ENCODE assay signal across 16 cellular contexts in the genomic region with DNA sequence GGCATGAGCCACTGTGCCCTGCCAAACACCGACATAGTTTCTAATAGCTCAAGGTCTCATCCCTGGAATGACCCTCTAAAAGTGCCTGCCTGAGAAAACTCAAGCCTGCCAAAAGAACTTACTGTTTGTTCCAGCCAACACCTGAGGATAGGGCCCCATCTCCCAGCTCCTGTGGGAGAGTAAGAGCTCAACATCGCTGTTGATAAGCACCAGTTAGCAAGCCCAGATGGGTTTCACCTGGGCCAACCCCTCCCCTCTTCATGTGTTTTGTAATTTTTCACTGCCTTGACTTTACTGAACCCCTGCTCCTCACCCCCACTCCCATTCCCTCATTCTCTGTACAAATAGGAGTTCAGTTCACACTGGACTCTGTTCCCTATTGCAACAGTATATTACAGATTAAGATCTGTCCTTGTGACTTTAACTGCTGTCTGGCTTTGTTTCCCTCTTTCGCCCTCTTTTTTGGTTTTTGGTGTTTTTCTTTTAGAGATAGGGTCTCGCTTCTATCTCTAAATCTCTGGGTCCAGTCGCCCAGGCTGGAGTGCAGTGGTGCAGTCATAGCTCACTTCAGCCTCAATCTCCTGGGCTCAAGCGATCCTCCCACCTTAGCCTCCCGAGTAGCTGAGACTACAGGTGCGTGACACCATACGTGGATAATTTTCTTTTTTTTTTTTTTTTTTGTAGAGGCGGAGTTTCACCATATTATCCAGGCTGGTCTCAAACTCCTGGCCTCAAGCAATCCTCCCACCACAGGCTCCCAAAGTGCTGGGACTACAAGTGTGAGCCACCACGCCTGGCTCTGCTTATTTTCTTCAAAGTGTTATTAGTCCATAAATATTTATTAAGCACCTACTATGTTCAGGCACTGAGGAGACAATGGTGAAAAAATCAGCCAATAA. TPM values are rescaled to one million over a fixed set of nuclear protein-coding genes. Genes with fewer than 3 reads are reported as not detected.
DNase-seq lines count a peak whose midpoint lies in the region; ATAC-seq, FAIRE-seq and TF ChIP-seq lines count a peak whose summit lies in the region.
"Had no signal": no experiment of that assay in that cellular context is flagged by ENCODE, and none has a peak within 500 bp of the region (broad histone marks: within the 10 kb centered on the region; RNA-seq: fewer than 3 reads in every experiment).

No MANE protein-coding gene starts in this region.

- no peaks in the 10 kb centered on the region for H3K9me1 ChIP-seq in K562 (ENCODE audit: control insufficient read depth, insufficient read depth, low read length)

- H3K9me3 ChIP-seq in Karpas-422 (ENCODE audit: low read length) (no peaks in the 10 kb centered on the region), K562 (replicated peaks; ENCODE audit: control insufficient read depth, insufficient read depth, low read depth, low read length) (no peaks in the 10 kb centered on the region), right lobe of liver (no peaks in the 10 kb centered on the region), testis (no peaks in the 10 kb centered on the region)
- H3K9me3 ChIP-seq: SJSA1 had no signal

- no peaks in the 10 kb centered on the region for H4K20me1 ChIP-seq in Karpas-422 (ENCODE audit: insufficient read depth, low read depth, low read length)
- no peaks in the 10 kb centered on the region for H4K20me1 ChIP-seq in K562 (replicated peaks; ENCODE audit: control insufficient read depth, insufficient read depth, low read length)

- H3K79me2 ChIP-seq in Karpas-422 (ENCODE audit: low read length), result no peaks in the 10 kb centered on the region
- no peaks in the 10 kb centered on the region for H3K79me2 ChIP-seq in K562 (ENCODE audit: control insufficient read depth, insufficient read depth, low read length)

- CTCF ChIA-PET in K562 (lab: Yijun Ruan, JAX; ENCODE audit: low intra/inter-chr PET ratio), result no interaction called here

- H3K4me2 ChIP-seq in Karpas-422 (ENCODE audit: low read depth, low read length, poor library complexity, severe bottlenecking) (no peak overlapping the region), K562 (ENCODE audit: insufficient read depth, low read length) (no peak overlapping the region)

- no peak for TF ChIP-seq RAD21 in K562 (CRISPR knock-in tag; conservative IDR thresholded peaks at IDR 0.05 in 1 of 2, IDR thresholded peaks at IDR 0.05 in 1 of 2)

- H3K27me3 ChIP-seq in Karpas-422 (ENCODE audit: low read length) (no peaks in the 10 kb centered on the region), K562 (ENCODE audit: control insufficient read depth in 2 of 2, insufficient read depth in 2 of 2, low read length in 2 of 2) (no peaks in the 10 kb centered on the region), right lobe of liver (no peaks in the 10 kb centered on the region), testis (no peaks in the 10 kb centered on the region)
- H3K27me3 ChIP-seq: SJSA1 had no signal

- intact Hi-C loops in K562 (cut with micrococcal nuclease) (loop anchor here (10.0 kb wide), 1 partner anchor 252 kb away; no protein-coding TSS in a partner anchor), right lobe of liver (cut with DNase I) (no loop called here), testis (cut with DNase I; ENCODE audit: low total_unique reads) (no loop called here), left ventricle myocardium superior (cut with micrococcal nuclease) (no loop called here)

- FAIRE-seq in K562 (lab: Jason Lieb, UNC), result no peak
- FAIRE-seq: H1 had no signal

- ATAC-seq in K562 (no peak), right lobe of liver (peak; percentile 70 to 82 (median 76)), left ventricle myocardium superior (no peak), GM21360 (IDR thresholded peaks at IDR 0.05; ENCODE audit: unreplicated experiment) (no peak)

- TF ChIP-seq POLR2A in K562 (conservative IDR thresholded peaks at IDR 0.05) (no peak), right lobe of liver (IDR thresholded peaks at IDR 0.05) (peak; percentile 77), testis (IDR thresholded peaks at IDR 0.05) (no peak)

- POLR2A ChIA-PET in K562 (lab: Yijun Ruan, JAX), result no interaction called here

- TF ChIP-seq EP300 in K562 (IDR thresholded peaks at IDR 0.05; ENCODE audit: low read length), result no peak

- H3K36me3 ChIP-seq in Karpas-422 (ENCODE audit: insufficient read depth, low read length), result no peaks in the 10 kb centered on the region
- no peaks in the 10 kb centered on the region for H3K36me3 ChIP-seq in K562 (ENCODE audit: control insufficient read depth, insufficient read depth, low read length)
- no peaks in the 10 kb centered on the region for H3K36me3 ChIP-seq in right lobe of liver
- no peaks in the 10 kb centered on the region for H3K36me3 ChIP-seq in testis (ENCODE audit: low read depth, missing control alignments)
- H3K36me3 ChIP-seq: SJSA1 had no signal

- peaks cover 4% of the 10 kb centered on the region; the same call in 1 of the 2 replicates for H3K4me1 ChIP-seq in Karpas-422 (ENCODE audit: low read length)
- peaks cover 0 to 13% of the 10 kb centered on the region in 2 experiments; a peak in 3 of 5 replicates for H3K4me1 ChIP-seq in K562 (replicated peaks in 1 of 2; ENCODE audit: control insufficient read depth in 2 of 2, insufficient read depth in 2 of 2, low read length in 2 of 2)
- H3K4me1 ChIP-seq in right lobe of liver, result peaks cover 0 to 47% (median 15%) of the 10 kb centered on the region in 4 donors
- H3K4me1 ChIP-seq in testis, result peaks cover 53% of the 10 kb centered on the region
- H3K4me1 ChIP-seq: SJSA1 had no signal

- H2AFZ ChIP-seq in Karpas-422 (ENCODE audit: low read length) (no peak overlapping the region), K562 (ENCODE audit: low read depth, low read length) (peak overlapping the region; percentile 0; the same call in 1 of the 2 replicates)

- DNase-seq in Karpas-422 (peak; percentile 9), K562 (ENCODE audit: extremely low read depth in 1 of 4, low spot score in 3 of 4) (no peak), right lobe of liver (peak; percentile 47 to 86 (median 66)), testis (peak; percentile 48), left ventricle myocardium superior (no peak), AG08396 (ENCODE audit: low spot score) (no peak)
- DNase-seq: GF-D8, NCI-H1436, NCI-H2029, NCI-H2171 treated with DMSO at 0.1 percent for 48 hours, NCI-H446 treated with DMSO at 0.1 percent for 48 hours had no signal

- BruUV-seq in K562 (replicated peaks; lab: Mats Ljungman, UMichigan), result no TSS peak

- H3K4me3 ChIP-seq in Karpas-422 (ENCODE audit: low read length) (no peak overlapping the region), K562 (no peak overlapping the region), right lobe of liver (peak overlapping the region; percentile 25 to 62 (median 60)), testis (no peak overlapping the region)
- H3K4me3 ChIP-seq: SJSA1 had no signal

- in situ Hi-C loops in K562 (cut with MboI), result loop anchor here (25.0 kb wide), 2 partner anchors 186 to 961 kb away; partner anchors contain the start of gene EIF3C

- H3K9ac ChIP-seq in Karpas-422 (ENCODE audit: low read length), result no peak overlapping the region
- no peak overlapping the region; a peak in 1 of 4 replicates for H3K9ac ChIP-seq in K562 (ENCODE audit: insufficient read depth in 1 of 2, low read depth in 2 of 2, low read length in 2 of 2)

- H3K9me2 ChIP-seq in Karpas-422 (replicated peaks; ENCODE audit: insufficient read depth, low read length), result no peaks in the 10 kb centered on the region

- H3K27ac ChIP-seq in Karpas-422 (ENCODE audit: low read length) (no peak overlapping the region), K562 (ENCODE audit: extremely low read depth, low read depth, low read length) (no peak overlapping the region), right lobe of liver (peak overlapping the region; percentile 79 to 94 (median 88)), testis (peak overlapping the region; percentile 60 to 80)
- H3K27ac ChIP-seq: SJSA1 had no signal

- WGBS in K562 (ENCODE audit: insufficient coverage, low coverage, missing lambda C conversion rate), result 52% methylated on average over 11 of the region's 11 CpGs
- WGBS in right lobe of liver (ENCODE audit: insufficient coverage, low coverage, low lambda C conversion rate, missing lambda C conversion rate), result 30% methylated on average over 10 of the region's 11 CpGs
- WGBS in testis, 2 donors, result 69 to 73% methylated on average over 11 of the region's 11 CpGs

- no peak for TF ChIP-seq CTCF in K562 (IDR thresholded peaks at IDR 0.05 in 2 of 3, conservative IDR thresholded peaks at IDR 0.05 in 1 of 3; ENCODE audit: insufficient read depth in 2 of 3, low read depth in 1 of 3, low read length in 3 of 3)
- no peak for TF ChIP-seq CTCF in right lobe of liver (IDR thresholded peaks at IDR 0.05)
- no peak for TF ChIP-seq CTCF in testis (IDR thresholded peaks at IDR 0.05)

RNA-seq across cellular contexts. Expression of gene NUPR1, which starts 12.3 kb away (rescaled TPM):
- not detected in 2 replicates for total RNA-seq in Karpas-422 (2014; rRNA removed; shearing (Covaris generic); ENCODE audit: low replicate concordance)
- total RNA-seq in K562 (2011; cell fraction: chromatin; rRNA removed; ENCODE audit: low replicate concordance), result 0.07 TPM in 1 of 2 replicates, not detected in the other
- total RNA-seq in K562 (2011; cell fraction: nucleolus; rRNA removed), result under 0.01 TPM in 2 replicates
- total RNA-seq in K562 (2011; cell fraction: nucleoplasm; rRNA removed), result 0.15 TPM in 1 of 2 replicates, not detected in the other
- total RNA-seq in K562 (2014; rRNA removed) (0.27 and 0.86 TPM in 2 replicates), K562 (2014; rRNA removed; fragmentation: Illumina TruSeq; extraction: Trizol) (0.07 TPM in 1 of 2 replicates, not detected in the other), K562 (2015; rRNA removed; fragmentation: Illumina TruSeq; extraction: Trizol) (0.40 and 0.64 TPM in 2 replicates), K562 (2021) (0.56 and 1.5 TPM in 2 replicates), right lobe of liver (100 to 1,000 TPM in 2 of 6 experiments, 10 to 100 TPM in 4; 33.4 to 188 (median 80.7) TPM), testis (10 to 100 TPM; 38.0 to 46.6 TPM), left ventricle myocardium superior (37.2 TPM)
- polyA plus RNA-seq in K562 (2011; rRNA removed) (0.11 and 0.34 TPM in 2 replicates), K562 (2014; fragmentation: Illumina TruSeq; extraction: Trizol) (0.08 and 1.00 TPM in 2 replicates), K562 (2014; fragmentation: Nextera tagmentation; extraction: Ambion mirVana) (under 1 TPM; 0.08 to 0.21 TPM), K562 (2014; rRNA removed) (0.09 and 0.34 TPM in 2 replicates), testis (ENCODE audit: insufficient read depth, low read depth, low replicate concordance) (159 TPM)
- 0.03 and 0.06 TPM in 2 replicates for polyA plus RNA-seq in K562 (2011; cell fraction: cytosol; rRNA removed)
- not detected in 2 replicates for polyA plus RNA-seq in K562 (2011; cell fraction: nucleus; rRNA removed)
- 0.39 and 35.5 TPM in 2 replicates for polyA plus RNA-seq in K562 (2012)
- 0.03 TPM in 1 of 2 replicates, not detected in the other for polyA minus RNA-seq in K562 (2011; rRNA and poly(A)+ RNA removed)
- not detected in 2 replicates for polyA minus RNA-seq in K562 (2011; cell fraction: cytosol; rRNA and poly(A)+ RNA removed)
- not detected in 2 replicates for polyA minus RNA-seq in K562 (2011; cell fraction: nucleus; rRNA and poly(A)+ RNA removed)

RNA-seq across cellular contexts. Expression of gene IL27, which starts 19.8 kb away (rescaled TPM):
- total RNA-seq in Karpas-422 (2014; rRNA removed; shearing (Covaris generic); ENCODE audit: low replicate concordance), result not detected in 2 replicates
- not detected in 2 replicates for total RNA-seq in K562 (2011; cell fraction: chromatin; rRNA removed; ENCODE audit: low replicate concordance)
- total RNA-seq in K562 (2011; cell fraction: nucleolus; rRNA removed), result not detected in 2 replicates
- total RNA-seq in K562 (2011; cell fraction: nucleoplasm; rRNA removed), result not detected in 2 replicates
- total RNA-seq in K562 (2014; rRNA removed) (not detected in 2 replicates), K562 (2014; rRNA removed; fragmentation: Illumina TruSeq; extraction: Trizol) (not detected in 2 replicates), K562 (2015; rRNA removed; fragmentation: Illumina TruSeq; extraction: Trizol) (not detected in 2 replicates), K562 (2021) (not detected in 2 replicates), right lobe of liver (10 to 100 TPM in 1 of 6 experiments, 1 to 10 TPM in 5; 1.1 to 13.9 (median 3.3) TPM), testis (1 to 10 TPM in 1 of 2 donors, not detected in 1; 1.8 TPM), left ventricle myocardium superior (not detected)
- polyA plus RNA-seq in K562 (2011; rRNA removed) (not detected in 2 replicates), K562 (2014; fragmentation: Illumina TruSeq; extraction: Trizol) (not detected in 2 replicates), K562 (2014; fragmentation: Nextera tagmentation; extraction: Ambion mirVana) (not detected), K562 (2014; rRNA removed) (not detected in 2 replicates), testis (ENCODE audit: insufficient read depth, low read depth, low replicate concordance) (1.1 TPM)
- not detected in 2 replicates for polyA plus RNA-seq in K562 (2011; cell fraction: cytosol; rRNA removed)
- polyA plus RNA-seq in K562 (2011; cell fraction: nucleus; rRNA removed), result not detected in 2 replicates
- not detected in 2 replicates for polyA plus RNA-seq in K562 (2012)
- polyA minus RNA-seq in K562 (2011; rRNA and poly(A)+ RNA removed), result not detected in 2 replicates
- not detected in 2 replicates for polyA minus RNA-seq in K562 (2011; cell fraction: cytosol; rRNA and poly(A)+ RNA removed)
- not detected in 2 replicates for polyA minus RNA-seq in K562 (2011; cell fraction: nucleus; rRNA and poly(A)+ RNA removed)
- total RNA-seq: A673, Daoy, H1, SJSA1 had no signal
- polyA plus RNA-seq: H1 had no signal

RNA-seq across cellular contexts. Expression of gene SGF29, which starts 27.3 kb away (rescaled TPM):
- 44.7 and 70.5 TPM in 2 replicates for total RNA-seq in Karpas-422 (2014; rRNA removed; shearing (Covaris generic); ENCODE audit: low replicate concordance)
- total RNA-seq in K562 (2011; cell fraction: chromatin; rRNA removed; ENCODE audit: low replicate concordance), result 10.8 and 22.1 TPM in 2 replicates
- 12.3 and 14.3 TPM in 2 replicates for total RNA-seq in K562 (2011; cell fraction: nucleolus; rRNA removed)
- total RNA-seq in K562 (2011; cell fraction: nucleoplasm; rRNA removed), result 10.2 and 15.3 TPM in 2 replicates
- 33.1 and 36.1 TPM in 2 replicates for total RNA-seq in K562 (2014; rRNA removed)
- total RNA-seq in K562 (2014; rRNA removed; fragmentation: Illumina TruSeq; extraction: Trizol), result 16.3 and 21.2 TPM in 2 replicates
- total RNA-seq in K562 (2015; rRNA removed; fragmentation: Illumina TruSeq; extraction: Trizol), result 28.1 and 31.3 TPM in 2 replicates
- 34.2 and 41.1 TPM in 2 replicates for total RNA-seq in K562 (2021)
- 2.6 and 4.1 TPM in 2 replicates for polyA plus RNA-seq in K562 (2011; rRNA removed)
- 3.4 and 5.4 TPM in 2 replicates for polyA plus RNA-seq in K562 (2011; cell fraction: cytosol; rRNA removed)
- polyA plus RNA-seq in K562 (2011; cell fraction: nucleus; rRNA removed), result 14.1 and 26.6 TPM in 2 replicates
- 37.3 and 44.8 TPM in 2 replicates for polyA plus RNA-seq in K562 (2012)
- 24.5 and 30.9 TPM in 2 replicates for polyA plus RNA-seq in K562 (2014; fragmentation: Illumina TruSeq; extraction: Trizol)
- 10 to 100 TPM in 1 of 2 experiments, 1 to 10 TPM in 1; 6.0 to 11.9 TPM for polyA plus RNA-seq in K562 (2014; fragmentation: Nextera tagmentation; extraction: Ambion mirVana)
- 14.4 and 16.5 TPM in 2 replicates for polyA plus RNA-seq in K562 (2014; rRNA removed)
- 3.0 TPM in 2 replicates for polyA minus RNA-seq in K562 (2011; rRNA and poly(A)+ RNA removed)
- polyA minus RNA-seq in K562 (2011; cell fraction: cytosol; rRNA and poly(A)+ RNA removed), result 6.4 and 11.7 TPM in 2 replicates
- polyA minus RNA-seq in K562 (2011; cell fraction: nucleus; rRNA and poly(A)+ RNA removed), result 8.3 and 15.3 TPM in 2 replicates
- total RNA-seq in right lobe of liver, result 10 to 100 TPM; 14.5 to 17.9 (median 15.4) TPM
- total RNA-seq in testis, result 10 to 100 TPM; 82.3 to 94.5 TPM
- polyA plus RNA-seq in testis (ENCODE audit: insufficient read depth, low read depth, low replicate concordance), result 76.7 TPM
- 20.4 TPM for total RNA-seq in left ventricle myocardium superior

RNA-seq across cellular contexts. Expression of gene APOBR, which starts 32.0 kb away (rescaled TPM):
- total RNA-seq in Karpas-422 (2014; rRNA removed; shearing (Covaris generic); ENCODE audit: low replicate concordance), result 0.18 and 0.41 TPM in 2 replicates
- 0.95 and 1.1 TPM in 2 replicates for total RNA-seq in K562 (2011; cell fraction: chromatin; rRNA removed; ENCODE audit: low replicate concordance)
- 0.83 and 1.6 TPM in 2 replicates for total RNA-seq in K562 (2011; cell fraction: nucleolus; rRNA removed)
- total RNA-seq in K562 (2011; cell fraction: nucleoplasm; rRNA removed), result 2.0 and 2.8 TPM in 2 replicates
- total RNA-seq in K562 (2014; rRNA removed) (3.6 and 3.8 TPM in 2 replicates), K562 (2014; rRNA removed; fragmentation: Illumina TruSeq; extraction: Trizol) (0.25 and 0.32 TPM in 2 replicates), K562 (2015; rRNA removed; fragmentation: Illumina TruSeq; extraction: Trizol) (1.9 and 2.3 TPM in 2 replicates), K562 (2021) (3.2 and 4.3 TPM in 2 replicates), right lobe of liver (1 to 10 TPM in 4 of 6 experiments, under 1 TPM in 2; 0.57 to 2.2 (median 1.5) TPM), testis (1 to 10 TPM; 2.1 to 3.1 TPM), left ventricle myocardium superior (0.47 TPM)
- polyA plus RNA-seq in K562 (2011; rRNA removed) (0.67 and 2.0 TPM in 2 replicates), K562 (2014; fragmentation: Illumina TruSeq; extraction: Trizol) (3.8 and 7.3 TPM in 2 replicates), K562 (2014; fragmentation: Nextera tagmentation; extraction: Ambion mirVana) (under 1 TPM in 1 of 2 experiments, not detected in 1; 0.08 TPM), K562 (2014; rRNA removed) (4.2 and 6.1 TPM in 2 replicates), testis (ENCODE audit: insufficient read depth, low read depth, low replicate concordance) (2.9 TPM)
- 1.3 and 1.8 TPM in 2 replicates for polyA plus RNA-seq in K562 (2011; cell fraction: cytosol; rRNA removed)
- 1.6 and 2.0 TPM in 2 replicates for polyA plus RNA-seq in K562 (2011; cell fraction: nucleus; rRNA removed)
- polyA plus RNA-seq in K562 (2012), result 10.4 and 17.7 TPM in 2 replicates
- polyA minus RNA-seq in K562 (2011; rRNA and poly(A)+ RNA removed), result 0.46 and 1.0 TPM in 2 replicates
- 1.1 and 4.8 TPM in 2 replicates for polyA minus RNA-seq in K562 (2011; cell fraction: cytosol; rRNA and poly(A)+ RNA removed)
- 0.27 and 0.67 TPM in 2 replicates for polyA minus RNA-seq in K562 (2011; cell fraction: nucleus; rRNA and poly(A)+ RNA removed)
- total RNA-seq: A673, H1, SJSA1 had no signal
- polyA plus RNA-seq: H1 had no signal

RNA-seq across cellular contexts. Expression of gene CLN3, which starts 34.6 kb away (rescaled TPM):
- 14.3 and 30.7 TPM in 2 replicates for total RNA-seq in Karpas-422 (2014; rRNA removed; shearing (Covaris generic); ENCODE audit: low replicate concordance)
- total RNA-seq in K562 (2011; cell fraction: chromatin; rRNA removed; ENCODE audit: low replicate concordance), result 22.3 and 64.5 TPM in 2 replicates
- 58.5 and 75.0 TPM in 2 replicates for total RNA-seq in K562 (2011; cell fraction: nucleolus; rRNA removed)
- 42.4 and 43.9 TPM in 2 replicates for total RNA-seq in K562 (2011; cell fraction: nucleoplasm; rRNA removed)
- 11.0 and 11.1 TPM in 2 replicates for total RNA-seq in K562 (2014; rRNA removed)
- 4.5 and 5.6 TPM in 2 replicates for total RNA-seq in K562 (2014; rRNA removed; fragmentation: Illumina TruSeq; extraction: Trizol)
- total RNA-seq in K562 (2015; rRNA removed; fragmentation: Illumina TruSeq; extraction: Trizol), result 11.6 and 11.9 TPM in 2 replicates
- total RNA-seq in K562 (2021), result 27.1 and 31.9 TPM in 2 replicates
- polyA plus RNA-seq in K562 (2011; rRNA removed), result 12.5 and 24.8 TPM in 2 replicates
- 24.2 and 33.1 TPM in 2 replicates for polyA plus RNA-seq in K562 (2011; cell fraction: cytosol; rRNA removed)
- 64.4 and 76.3 TPM in 2 replicates for polyA plus RNA-seq in K562 (2011; cell fraction: nucleus; rRNA removed)
- polyA plus RNA-seq in K562 (2012), result 33.2 and 44.8 TPM in 2 replicates
- 20.9 and 30.5 TPM in 2 replicates for polyA plus RNA-seq in K562 (2014; fragmentation: Illumina TruSeq; extraction: Trizol)
- polyA plus RNA-seq in K562 (2014; fragmentation: Nextera tagmentation; extraction: Ambion mirVana), result 1 to 10 TPM; 2.5 to 3.1 TPM
- polyA plus RNA-seq in K562 (2014; rRNA removed), result 12.7 and 19.9 TPM in 2 replicates
- polyA minus RNA-seq in K562 (2011; rRNA and poly(A)+ RNA removed), result 12.0 and 15.9 TPM in 2 replicates
- polyA minus RNA-seq in K562 (2011; cell fraction: cytosol; rRNA and poly(A)+ RNA removed), result 8.6 and 11.5 TPM in 2 replicates
- 12.5 and 19.0 TPM in 2 replicates for polyA minus RNA-seq in K562 (2011; cell fraction: nucleus; rRNA and poly(A)+ RNA removed)
- total RNA-seq in right lobe of liver, result 10 to 100 TPM; 16.5 to 47.8 (median 30.7) TPM
- total RNA-seq in testis, result 10 to 100 TPM; 25.4 to 50.2 TPM
- polyA plus RNA-seq in testis (ENCODE audit: insufficient read depth, low read depth, low replicate concordance), result 23.3 TPM
- total RNA-seq in left ventricle myocardium superior, result 13.4 TPM

Comparison
In these comparisons a context has a peak if more than half of its experiments do, and no peak if none do; other contexts are left out.
1. DNase-seq: peak in Karpas-422 (single experiment), right lobe of liver (3 of 3) and testis (single experiment); none in K562 (0 of 4), left ventricle myocardium superior (single experiment) and AG08396 (single experiment).
2. H3K27ac ChIP-seq: peak in right lobe of liver (3 of 3) and testis (2 of 2); none in Karpas-422 (single experiment) and K562 (single experiment).
3. H3K4me3 ChIP-seq: peak in right lobe of liver (3 of 3); none in Karpas-422 (single experiment), K562 (single experiment) and testis (0 of 2).
4. ATAC-seq: peak in right lobe of liver (4 of 4); none in K562 (single experiment), left ventricle myocardium superior (single experiment) and GM21360 (single experiment).
5. RNA of gene NUPR1, which starts 12.3 kb away (total RNA-seq): 33.4 to 188 TPM in right lobe of liver, 38.0 to 46.6 TPM in testis and 37.2 TPM in left ventricle myocardium superior (single experiment); under 0.01 to 1.5 TPM in K562 and not detected in Karpas-422; every median in the first group is over 10 times any median in the second.